8 cellular contexts compared by ENCODE assay signal in genomic region chr3:4492240-4493007, GRCh38. TPM values are rescaled to one million over a fixed set of nuclear protein-coding genes. Genes with fewer than 3 reads are reported as not detected.
DNase-seq lines count a peak whose midpoint lies in the region; ATAC-seq and TF ChIP-seq lines count a peak whose summit lies in the region.

No MANE protein-coding gene starts in this region.

- H3K4me3 ChIP-seq in OCI-LY1 (ENCODE audit: low read depth, low read length, poor library complexity, severe bottlenecking), result peak overlapping the region; percentile 70
- H3K4me3 ChIP-seq in esophagus squamous epithelium, result peak overlapping the region; percentile 45 to 86 (median 76)
- peak overlapping the region; percentile 82 for H3K4me3 ChIP-seq in thoracic aorta

- peak overlapping the region; percentile 77 for H2AFZ ChIP-seq in OCI-LY1 (ENCODE audit: low read length)

- peak overlapping the region; percentile 85 for H3K4me2 ChIP-seq in OCI-LY1 (ENCODE audit: low read length)

- ATAC-seq in HG02588 (IDR thresholded peaks at IDR 0.05; ENCODE audit: unreplicated experiment) (peak; percentile 5), thoracic aorta (ENCODE audit: insufficient number of reproducible peaks, low FRiP score, low read depth) (peak; percentile 52), GM21390 (IDR thresholded peaks at IDR 0.05; ENCODE audit: unreplicated experiment) (no peak)

- DNase-seq in COLO668 (lab: John Stamatoyannopoulos, UW; ENCODE audit: unreplicated experiment) (peak; percentile 33), activated T-helper 1 cell treated with Interleukin-2 at 50 U/mL for 16 hours (ENCODE audit: low read depth) (peak; percentile 36), esophagus squamous epithelium (lab: John Stamatoyannopoulos, UW) (no peak), myocyte (ENCODE audit: low read depth) (peak; percentile 85), thoracic aorta (ENCODE audit: low spot score) (no peak)

- no peaks in the 10 kb centered on the region for H3F3A ChIP-seq in OCI-LY1 (ENCODE audit: insufficient read depth, low read length)

- H3K36me3 ChIP-seq in OCI-LY1 (ENCODE audit: insufficient read depth, low read length) (no peaks in the 10 kb centered on the region), esophagus squamous epithelium (no peaks in the 10 kb centered on the region), thoracic aorta (no peaks in the 10 kb centered on the region)

- no peaks in the 10 kb centered on the region for H4K20me1 ChIP-seq in OCI-LY1 (ENCODE audit: insufficient read depth, low read length)

- peak overlapping the region; percentile 77 for H3K9ac ChIP-seq in OCI-LY1 (ENCODE audit: low read length)

- H3K9me3 ChIP-seq in OCI-LY1 (ENCODE audit: low read length) (no peaks in the 10 kb centered on the region), esophagus squamous epithelium (no peaks in the 10 kb centered on the region), thoracic aorta (no peaks in the 10 kb centered on the region)

- WGBS in esophagus squamous epithelium, 2 donors, result 0% methylated on average over 27 to 28 of the region's 41 CpGs

- no peak for TF ChIP-seq POLR2A in esophagus squamous epithelium (IDR thresholded peaks at IDR 0.05)

- H3K4me1 ChIP-seq in OCI-LY1 (ENCODE audit: insufficient read depth, low read length, severe bottlenecking) (peaks cover 26% of the 10 kb centered on the region), esophagus squamous epithelium (peaks cover 11 to 54% (median 13%) of the 10 kb centered on the region in 3 donors), thoracic aorta (ENCODE audit: control insufficient read depth in 1 of 2, low read depth in 2 of 2) (peaks cover 13 to 32% of the 10 kb centered on the region in 2 donors)

- H3K27me3 ChIP-seq in OCI-LY1 (ENCODE audit: insufficient read depth, low read length), result no peaks in the 10 kb centered on the region
- H3K27me3 ChIP-seq in esophagus squamous epithelium, result peaks cover 0 to 13% (median 0%) of the 10 kb centered on the region in 4 donors
- no peaks in the 10 kb centered on the region for H3K27me3 ChIP-seq in thoracic aorta (replicated peaks; ENCODE audit: insufficient read depth)

- TF ChIP-seq CTCF in OCI-LY1 (IDR thresholded peaks at IDR 0.05; ENCODE audit: low read length) (peak; percentile 15; the same call in 1 of the 2 replicates), esophagus squamous epithelium (IDR thresholded peaks at IDR 0.05) (no peak), thoracic aorta (IDR thresholded peaks at IDR 0.05) (no peak)

- H3K9me2 ChIP-seq in OCI-LY1 (ENCODE audit: low read depth, low read length), result no peaks in the 10 kb centered on the region

- no peaks in the 10 kb centered on the region for H3K79me2 ChIP-seq in OCI-LY1 (ENCODE audit: insufficient read depth, low read length)

- intact Hi-C loops in esophagus squamous epithelium (cut with DNase I), result loop anchor here (10.0 kb wide), 1 partner anchor 142 kb away; no protein-coding TSS in a partner anchor

- H3K27ac ChIP-seq in OCI-LY1 (ENCODE audit: low read depth, low read length, poor library complexity, severe bottlenecking) (no peak overlapping the region), esophagus squamous epithelium (peak overlapping the region; percentile 77 to 92 (median 86)), thoracic aorta (peak overlapping the region; percentile 90 to 91)

RNA-seq across cellular contexts. Expression of gene ITPR1, which starts 0.7 kb away (rescaled TPM):
- 10 to 100 TPM; 12.1 to 68.7 (median 25.6) TPM for total RNA-seq in esophagus squamous epithelium
- 19.7 and 25.9 TPM in 2 replicates for total RNA-seq in myocyte
- 6.5 TPM for polyA plus RNA-seq in myocyte (2012)
- 100 to 1,000 TPM; 254 to 283 TPM for total RNA-seq in thoracic aorta

RNA-seq across cellular contexts. Expression of gene SUMF1, which starts 25.4 kb away (rescaled TPM):
- total RNA-seq in esophagus squamous epithelium, result 10 to 100 TPM; 29.1 to 65.9 (median 48.0) TPM
- 37.1 and 40.3 TPM in 2 replicates for total RNA-seq in myocyte
- 57.5 TPM for polyA plus RNA-seq in myocyte (2012)
- 10 to 100 TPM; 35.0 to 63.5 TPM for total RNA-seq in thoracic aorta

Comparison
In these comparisons a context has a peak if more than half of its experiments do, and no peak if none do; other contexts are left out.
1. DNase-seq: peak in COLO668 (single experiment), activated T-helper 1 cell treated with Interleukin-2 at 50 U/mL for 16 hours (single experiment) and myocyte (single experiment); none in esophagus squamous epithelium (single experiment) and thoracic aorta (single experiment).
2. Peak in every context shown above with its lines, with median percentiles within 50 percentile points of each other: H3K4me3 ChIP-seq.